In genomic region chr15:100341662-100342560, GRCh38 we compare ENCODE assay signal across 8 cellular contexts. TPM values are rescaled to one million over a fixed set of nuclear protein-coding genes. Genes with fewer than 3 reads are reported as not detected.
DNase-seq lines count a peak whose midpoint lies in the region; ATAC-seq, FAIRE-seq and TF ChIP-seq lines count a peak whose summit lies in the region.

ADAMTS17 (minus strand) TSS chr15:100341975; CDS start chr15:100341899, 76 bp downstream.

- DNase-seq in A549 (ENCODE audit: low read depth in 1 of 2, low spot score in 1 of 2) (peak; percentile 94), NCI-H748 (lab: John Stamatoyannopoulos, UW; ENCODE audit: unreplicated experiment) (peak; percentile 90), H1 (ENCODE audit: low read depth in 1 of 2, low spot score in 2 of 2) (peak; percentile 87 to 91), memory B cell (ENCODE audit: low spot score in 2 of 2) (peak; percentile 73 to 81)
- DNase-seq in activated CD8-positive, alpha-beta memory T cell treated with anti-CD3 and anti-CD28 coated beads for 48 hours (ENCODE audit: low read depth in 2 of 3, low spot score in 2 of 3): peak; percentile 60 to 81 (median 80)
- peak; percentile 84 to 93 (median 93) for DNase-seq in stimulated activated CD4-positive, alpha-beta T cell treated with anti-CD3 and anti-CD28 coated beads, TNF-alpha, amount 100 ng/mL, for 4 hours (ENCODE audit: low read depth in 3 of 3)

- H3K4me2 ChIP-seq in A549: peak within 1 kb of the TSS; percentile 88
- peak within 1 kb of the TSS; percentile 1 to 90 for H3K4me2 ChIP-seq in H1 (ENCODE audit: insufficient read depth in 1 of 2, low read depth in 2 of 2, low read length in 2 of 2)

- H2BK20ac ChIP-seq in H1 (ENCODE audit: low read length): no peak within 1 kb of the TSS

- H2BK120ac ChIP-seq in H1 (replicated peaks; ENCODE audit: low read depth, low read length): no peak within 1 kb of the TSS

- no peak within 1 kb of the TSS for H3K56ac ChIP-seq in H1 (replicated peaks; ENCODE audit: insufficient read length, low read depth, low read length)

- H2BK5ac ChIP-seq in H1 (ENCODE audit: low read depth, low read length): no peak within 1 kb of the TSS

- H3K4me3 Mint-ChIP-seq in memory B cell: peak within 1 kb of the TSS; percentile 49

- no peak within 1 kb of the TSS for H3K14ac ChIP-seq in H1 (ENCODE audit: insufficient read length)

- CTCF ChIA-PET in A549 (lab: Yijun Ruan, JAX): interaction anchor here (0.6 to 10.2 kb wide), 24 partner anchors 9 to 427 kb away, joined by 3 to 120 read pairs (median 4); partner anchors contain the start of gene ASB7
- CTCF ChIA-PET in H1 (lab: Charles Lee; ENCODE audit: partially characterized antibody): interaction anchor here (0.6 to 11.5 kb wide), 16 partner anchors 7 to 921 kb away, joined by 3 to 112 read pairs (median 3); no protein-coding TSS in a partner anchor

- peak; percentile 68 to 83 for TF ChIP-seq RAD21 in A549 (conservative IDR thresholded peaks at IDR 0.05 in 1 of 2, IDR thresholded peaks at IDR 0.05 in 1 of 2)
- peak; percentile 62 to 70 for TF ChIP-seq RAD21 in H1 (IDR thresholded peaks at IDR 0.05 in 1 of 2, conservative IDR thresholded peaks at IDR 0.05 in 1 of 2; ENCODE audit: low read depth in 2 of 2, low read length in 2 of 2)

- peaks cover 4% of the 10 kb centered on the region; the same call in 1 of the 3 replicates for H3K4me1 ChIP-seq in A549
- peaks cover 0 to 6% (median 4%) of the 10 kb centered on the region in 4 experiments; a peak in 6 of 7 replicates for H3K4me1 ChIP-seq in H1 (replicated peaks in 1 of 4; ENCODE audit: control insufficient read depth in 3 of 4, insufficient read depth in 4 of 4, low read length in 3 of 4)

- H2BK15ac ChIP-seq in H1 (ENCODE audit: low read length): no peak within 1 kb of the TSS

- TF ChIP-seq POLR2A in A549 (IDR thresholded peaks at IDR 0.05; ENCODE audit: low read length): no peak
- TF ChIP-seq POLR2A in H1 (IDR thresholded peaks at IDR 0.05; ENCODE audit: control extremely low read depth in 1 of 2, low read depth in 2 of 2, low read length in 2 of 2): peak in 1 of 2 experiments; percentile 27; a peak in 1 of 3 replicates

- H3K4me3 ChIP-seq in A549: peak within 1 kb of the TSS; percentile 54
- H3K4me3 ChIP-seq in H1 (ENCODE audit: extremely low read depth in 1 of 4, insufficient read depth in 2 of 4, low read depth in 3 of 4, low read length in 4 of 4): peak within 1 kb of the TSS; percentile 32 to 82 (median 46)

- H4K8ac ChIP-seq in H1 (ENCODE audit: extremely low read depth, insufficient read depth, low read length): no peak within 1 kb of the TSS

- peak within 1 kb of the TSS in 1 of 4 experiments; percentile 57; a peak in 1 of 7 replicates for H3K9ac ChIP-seq in H1 (replicated peaks in 1 of 4; ENCODE audit: extremely low read depth in 1 of 4, low read depth in 3 of 4, low read length in 3 of 4)

- H3K4ac ChIP-seq in H1 (replicated peaks; ENCODE audit: insufficient read length, low read depth, low read length): no peak within 1 kb of the TSS

- peaks cover 18% of the 10 kb centered on the region for H3K27me3 Mint-ChIP-seq in memory B cell

- H4K91ac ChIP-seq in H1 (replicated peaks; ENCODE audit: insufficient read length, low read length): no peak within 1 kb of the TSS

- H3K79me2 ChIP-seq in H1 (ENCODE audit: control insufficient read depth in 1 of 2, insufficient read depth in 2 of 2, low read length in 2 of 2): no peaks in the 10 kb centered on the region

- peaks cover 17 to 30% (median 26%) of the 10 kb centered on the region in 4 experiments for H3K27me3 ChIP-seq in H1 (replicated peaks in 1 of 4; ENCODE audit: control insufficient read depth in 3 of 4, extremely low read depth in 1 of 4, insufficient read depth in 3 of 4, low read length in 3 of 4)

- H3K9me3 Mint-ChIP-seq in memory B cell: no peaks in the 10 kb centered on the region

- POLR2A ChIA-PET in A549 (lab: Yijun Ruan, JAX) (interaction anchor here (0.6 to 1.3 kb wide), 2 partner anchors 232 to 260 kb away, joined by 4 read pairs; partner anchors contain the start of genes ASB7 and LINS1), H1 (lab: Charles Lee; ENCODE audit: partially characterized antibody) (interaction anchor here (0.9 kb wide), 1 partner anchor 416 kb away, joined by 3 read pairs; no protein-coding TSS in a partner anchor)

- peaks cover 2% of the 10 kb centered on the region for H3K4me1 Mint-ChIP-seq in memory B cell

- peak within 1 kb of the TSS; percentile 3 to 35; a peak in 4 of 6 replicates for H3K27ac ChIP-seq in A549
- H3K27ac ChIP-seq in H1 (ENCODE audit: low read depth, low read length): no peak within 1 kb of the TSS

- peak; percentile 93 for FAIRE-seq in A549 (lab: Jason Lieb, UNC)
- peak; percentile 85 for FAIRE-seq in H1 (lab: Jason Lieb, UNC)

- no peak within 1 kb of the TSS for H3K18ac ChIP-seq in H1 (ENCODE audit: extremely low read depth, low read length)

- ATAC-seq in A549: peak; percentile 91 to 99
- ATAC-seq in GM18867 (IDR thresholded peaks at IDR 0.05; ENCODE audit: unreplicated experiment): peak; percentile 96
- peak; percentile 96 for ATAC-seq in HG03135 (IDR thresholded peaks at IDR 0.05; ENCODE audit: unreplicated experiment)
- peak; percentile 95 for ATAC-seq in memory B cell (ENCODE audit: low read depth)

- no peaks in the 10 kb centered on the region for H3K9me3 ChIP-seq in A549
- no peaks in the 10 kb centered on the region for H3K9me3 ChIP-seq in H1 (ENCODE audit: insufficient read depth in 2 of 2, low read depth in 1 of 2, low read length in 1 of 2)

- H3K23ac ChIP-seq in H1 (ENCODE audit: insufficient read length): no peak within 1 kb of the TSS

- H3K23me2 ChIP-seq in H1 (ENCODE audit: low read depth, low read length): peaks cover 5% of the 10 kb centered on the region; the same call in 1 of the 2 replicates

- WGBS in A549 (ENCODE audit: missing lambda C conversion rate): 11% methylated on average over 73 of the region's 76 CpGs
- 12% methylated on average over 45 of the region's 76 CpGs; no CpG with 5 or more reads in 1 of the 2 experiments for WGBS in H1 (ENCODE audit: extremely low coverage in 1 of 2, insufficient coverage in 1 of 2, insufficient read length in 1 of 2, insufficient replicate concordance in 2 of 2, low coverage in 1 of 2, low lambda C conversion rate in 2 of 2, missing lambda C conversion rate in 1 of 2), 2 experiments

- H3K36me3 ChIP-seq in H1 (ENCODE audit: control insufficient read depth in 2 of 4, insufficient read depth in 4 of 4, low read length in 3 of 4): no peaks in the 10 kb centered on the region; a peak in 2 of 8 replicates

- peak within 1 kb of the TSS; percentile 30 for H2AFZ ChIP-seq in H1 (ENCODE audit: low read length)

- no peak within 1 kb of the TSS for H4K5ac ChIP-seq in H1 (ENCODE audit: insufficient read length, low read depth, low read length)

- TF ChIP-seq CTCF in A549 (IDR thresholded peaks at IDR 0.05): peak; percentile 87
- TF ChIP-seq CTCF in H1 (IDR thresholded peaks at IDR 0.05; ENCODE audit: control extremely low read depth in 1 of 3, insufficient read depth in 1 of 3, low read depth in 1 of 3, low read length in 3 of 3): peak; percentile 77 to 85 (median 82)

- no peak within 1 kb of the TSS for H3K27ac Mint-ChIP-seq in memory B cell

- no peaks in the 10 kb centered on the region for H3K36me3 Mint-ChIP-seq in memory B cell

- H2BK12ac ChIP-seq in H1 (ENCODE audit: low read depth, low read length): no peak within 1 kb of the TSS

- no peaks in the 10 kb centered on the region for H3K79me1 ChIP-seq in H1 (ENCODE audit: low read depth, low read length)

- H4K20me1 ChIP-seq in H1 (replicated peaks in 1 of 2; ENCODE audit: control insufficient read depth in 1 of 2, insufficient read depth in 2 of 2, low read length in 2 of 2): peaks cover 0 to 1% of the 10 kb centered on the region in 2 experiments

- H2AK5ac ChIP-seq in H1 (ENCODE audit: low read depth, low read length): no peak within 1 kb of the TSS

- no peak for TF ChIP-seq EP300 in A549 (IDR thresholded peaks at IDR 0.05)
- TF ChIP-seq EP300 in H1 (IDR thresholded peaks at IDR 0.05; ENCODE audit: borderline replicate concordance in 1 of 2, low read depth in 2 of 2, low read length in 2 of 2): peak in 1 of 2 experiments; percentile 23; a peak in 1 of 3 replicates

TF ChIP-seq in A549, 52 proteins besides CTCF, POLR2A, EP300 and RAD21 (continues in another document):
- no peak for TF ChIP-seq POLR2AphosphoS2 (conservative IDR thresholded peaks at IDR 0.05; ENCODE audit: low read length)

TF ChIP-seq in H1, 55 proteins besides CTCF, POLR2A, EP300 and RAD21 (continues in another document):
- TF ChIP-seq CEBPB (IDR thresholded peaks at IDR 0.05; ENCODE audit: low read depth, low read length): no peak
- TF ChIP-seq ATF2 (IDR thresholded peaks at IDR 0.05; ENCODE audit: low read length): no peak
- TF ChIP-seq TAF1 (IDR thresholded peaks at IDR 0.05; ENCODE audit: low read depth, low read length): peak; percentile 64
- no peak for TF ChIP-seq SIX5 (IDR thresholded peaks at IDR 0.05; ENCODE audit: low read depth, low read length)
- no peak for TF ChIP-seq NRF1 (IDR thresholded peaks at IDR 0.05; ENCODE audit: low read depth, low read length)

RNA-seq across cellular contexts. Expression of gene ADAMTS17, which starts in this region (rescaled TPM):
- polyA plus RNA-seq in A549 (2011; rRNA removed): 0.05 and 0.11 TPM in 2 replicates
- polyA plus RNA-seq in A549 (2012; cell fraction: cytosol; rRNA removed): 0.01 and 0.08 TPM in 2 replicates
- polyA plus RNA-seq in A549 (2012; cell fraction: nucleus; rRNA removed): 0.13 and 0.16 TPM in 2 replicates
- polyA plus RNA-seq in A549 (2017; fragmentation: RNase III; extraction: RNeasy Plus Mini Kit Qiagen cat#74134 plus additional on column Dnase treatment): not detected in 3 replicates
- 0.24 and 0.33 TPM in 2 replicates for polyA minus RNA-seq in A549 (2011; rRNA and poly(A)+ RNA removed)
- total RNA-seq in H1 (2021; fragmentation: NEBNext Ultra II Directional; extraction: Animal tissue kit (Norgen Biotek cat#: 25700)): 1.7 and 1.9 TPM in 2 replicates
- 0.51 and 0.89 TPM in 2 replicates for polyA plus RNA-seq in H1 (2011; rRNA removed)
- polyA plus RNA-seq in H1 (2011; cell fraction: cytosol; rRNA removed): 0.66 TPM
- polyA plus RNA-seq in H1 (2011; cell fraction: nucleus; rRNA removed): 2.0 TPM
- polyA plus RNA-seq in H1 (2012, experiment 1 of 2): 0.39 to 1.7 TPM (median 1.1 TPM) in 4 replicates
- 0.45 TPM for polyA plus RNA-seq in H1 (2012, experiment 2 of 2)
- polyA plus RNA-seq in H1 (2013, experiment 1 of 2): 0.85 TPM
- polyA plus RNA-seq in H1 (2013, experiment 2 of 2): 0.70 TPM
- polyA minus RNA-seq in H1 (2011; rRNA and poly(A)+ RNA removed): 2.4 and 2.5 TPM in 2 replicates
- 1.3 TPM for polyA minus RNA-seq in H1 (2011; cell fraction: cytosol; rRNA and poly(A)+ RNA removed)
- 7.8 TPM for polyA minus RNA-seq in H1 (2011; cell fraction: nucleus; rRNA and poly(A)+ RNA removed)

Comparison
In these comparisons a context has a peak if more than half of its experiments do, and no peak if none do; other contexts are left out.
1. Peak in DNase-seq, ATAC-seq, H3K4me3 ChIP-seq, H3K27ac ChIP-seq and H3K4me2 ChIP-seq in A549; RNA of the gene not detected or under 1 TPM.
2. Of the 18 proteins assayed by ChIP-seq in both H1 and A549: peak only in H1: CHD2, HDAC2 and PHF8; only in A549: RNF2 and USF2; in both: CTCF, E2F6, MAFK, MAX and RAD21; in neither: 6; mixed calls (peak in some experiments, not most) for 2.